10 cellular contexts compared by ENCODE assay signal in genomic region chr17:42563543-42563942, GRCh38. TPM values are rescaled to one million over a fixed set of nuclear protein-coding genes. Genes with fewer than 3 reads are reported as not detected.
DNase-seq lines count a peak whose midpoint lies in the region; ATAC-seq and TF ChIP-seq lines count a peak whose summit lies in the region.
"Had no signal": no experiment of that assay in that cellular context is flagged by ENCODE, and none has a peak within 500 bp of the region (broad histone marks: within the 10 kb centered on the region; RNA-seq: fewer than 3 reads in every experiment).

No MANE protein-coding gene starts in this region.

- H3K27me3 Mint-ChIP-seq in activated T-cell treated with anti-CD3 and anti-CD28 coated beads, Interleukin-2, amount 50 U/mL, for 24 hours = no peaks in the 10 kb centered on the region
- H3K27me3 Mint-ChIP-seq in glutamatergic neuron (ENCODE audit: unreplicated experiment) = peaks cover 12% of the 10 kb centered on the region

- peak overlapping the region; percentile 99 for H3K27ac Mint-ChIP-seq in activated T-cell treated with anti-CD3 and anti-CD28 coated beads, Interleukin-2, amount 50 U/mL, for 24 hours
- no peak overlapping the region for H3K27ac Mint-ChIP-seq in glutamatergic neuron (ENCODE audit: unreplicated experiment)

- H3K4me3 ChIP-seq in SK-N-MC = peak overlapping the region; percentile 89
- H3K4me3 ChIP-seq in subcutaneous abdominal adipose tissue (ENCODE audit: low read depth in 1 of 5, low read length in 5 of 5) = peak overlapping the region; percentile 56 to 97 (median 85)
- H3K4me3 ChIP-seq in trophoblast cell (ENCODE audit: low read depth, low read length) = no peak overlapping the region

- H3K9me3 ChIP-seq in SK-N-MC (ENCODE audit: low read depth, low read length) (no peaks in the 10 kb centered on the region), subcutaneous abdominal adipose tissue (ENCODE audit: control insufficient read depth in 5 of 5, low read length in 5 of 5) (no peaks in the 10 kb centered on the region), trophoblast cell (ENCODE audit: insufficient read depth, low read depth, low read length) (no peaks in the 10 kb centered on the region)

- no peak overlapping the region for H2AK5ac ChIP-seq in trophoblast cell (ENCODE audit: low read length)

- H3K4ac ChIP-seq in trophoblast cell (ENCODE audit: low read depth, low read length) = no peak overlapping the region

- H2AFZ ChIP-seq in trophoblast cell (ENCODE audit: insufficient read depth, low read length, poor library complexity) = no peak overlapping the region

- H3K18ac ChIP-seq in trophoblast cell (ENCODE audit: low read length) = no peak overlapping the region

- no peaks in the 10 kb centered on the region for H3K27me3 ChIP-seq in subcutaneous abdominal adipose tissue (ENCODE audit: control insufficient read depth in 5 of 5, insufficient read depth in 4 of 5, low read length in 5 of 5)
- no peaks in the 10 kb centered on the region for H3K27me3 ChIP-seq in trophoblast cell (ENCODE audit: insufficient read depth, low read length)

- no peak overlapping the region for H3K4me2 ChIP-seq in trophoblast cell (ENCODE audit: low read length)

- no peak for TF ChIP-seq CTCF in glutamatergic neuron (IDR thresholded peaks at IDR 0.05; ENCODE audit: partially characterized antibody, unreplicated experiment)

- no peaks in the 10 kb centered on the region for H3K9me3 Mint-ChIP-seq in activated T-cell treated with anti-CD3 and anti-CD28 coated beads, Interleukin-2, amount 50 U/mL, for 24 hours
- peaks cover 6% of the 10 kb centered on the region for H3K9me3 Mint-ChIP-seq in glutamatergic neuron (ENCODE audit: unreplicated experiment)

- H4K12ac ChIP-seq in trophoblast cell (ENCODE audit: low read depth, low read length) = no peak overlapping the region

- peak overlapping the region; percentile 96 for H3K4me3 Mint-ChIP-seq in activated T-cell treated with anti-CD3 and anti-CD28 coated beads, Interleukin-2, amount 50 U/mL, for 24 hours
- peak overlapping the region; percentile 68 for H3K4me3 Mint-ChIP-seq in glutamatergic neuron (ENCODE audit: unreplicated experiment)

- H3K14ac ChIP-seq in trophoblast cell (ENCODE audit: low read length) = no peak overlapping the region

- peaks cover 49% of the 10 kb centered on the region for H3K4me1 Mint-ChIP-seq in activated T-cell treated with anti-CD3 and anti-CD28 coated beads, Interleukin-2, amount 50 U/mL, for 24 hours (ENCODE audit: low read depth)
- H3K4me1 Mint-ChIP-seq in glutamatergic neuron (ENCODE audit: low read depth, unreplicated experiment) = peaks cover 13% of the 10 kb centered on the region

- H3K36me3 ChIP-seq in SK-N-MC (ENCODE audit: insufficient read depth, low read length) (peaks cover 27% of the 10 kb centered on the region), subcutaneous abdominal adipose tissue (ENCODE audit: control insufficient read depth in 5 of 5, insufficient read depth in 5 of 5, low read length in 5 of 5) (peaks cover 0 to 29% (median 25%) of the 10 kb centered on the region in 5 donors), trophoblast cell (ENCODE audit: control insufficient read depth in 1 of 2, insufficient read depth in 2 of 2, low read length in 2 of 2) (peaks cover 30 to 31% of the 10 kb centered on the region in 2 experiments)

- H4K8ac ChIP-seq in trophoblast cell (ENCODE audit: low read depth, low read length) = no peak overlapping the region

- no CpG with 5 or more reads among the region's 1 CpG for WGBS in trophoblast cell (ENCODE audit: extremely low coverage, insufficient coverage, insufficient read length)

- H3K4me1 ChIP-seq in subcutaneous abdominal adipose tissue (ENCODE audit: control insufficient read depth in 5 of 5, insufficient read depth in 5 of 5, low read length in 5 of 5) = peaks cover 12 to 62% (median 55%) of the 10 kb centered on the region in 5 donors
- peaks cover 14 to 16% of the 10 kb centered on the region in 2 experiments for H3K4me1 ChIP-seq in trophoblast cell (ENCODE audit: control insufficient read depth in 1 of 2, insufficient read depth in 2 of 2, low read length in 2 of 2)

- H2BK12ac ChIP-seq in trophoblast cell (ENCODE audit: low read length) = no peak overlapping the region

- H3K27ac ChIP-seq in SK-N-MC (0 out of 2 replicates have a peak overlapping the region, but pooled peaks have one; percentile 21), subcutaneous abdominal adipose tissue (ENCODE audit: low read depth, low read length) (peak overlapping the region; percentile 30), trophoblast cell (ENCODE audit: low read depth, low read length) (no peak overlapping the region)

- no peak overlapping the region for H2BK120ac ChIP-seq in trophoblast cell (ENCODE audit: insufficient read depth, low read length, poor library complexity)

- DNase-seq in activated T-cell treated with anti-CD3 and anti-CD28 coated beads, Interleukin-2, amount 50 U/mL, for 24 hours = no peak
- no peak for DNase-seq in activated T-cell treated with anti-CD3 and anti-CD28 coated beads for 4 hours
- DNase-seq in SK-N-MC (ENCODE audit: low read depth, low spot score) = no peak
- DNase-seq in glutamatergic neuron = no peak
- DNase-seq in activated effector memory CD4-positive, alpha-beta T cell treated with anti-CD3 and anti-CD28 coated beads, Interleukin-2, amount 50 U/mL, for 16 hours = no peak
- DNase-seq in trophoblast cell = no peak
- DNase-seq: NCI-H2227 treated with DMSO at 0.1 percent for 48 hours; stimulated activated naive CD4-positive, alpha-beta T cell treated with Interleukin-2 at 50 U/mL for 16 hours had no signal

- no peak for ATAC-seq in GM19467 (IDR thresholded peaks at IDR 0.05; ENCODE audit: unreplicated experiment)

- H3K9ac ChIP-seq in SK-N-MC (ENCODE audit: insufficient read length) (peak overlapping the region; percentile 96), subcutaneous abdominal adipose tissue (ENCODE audit: low read length in 5 of 5) (peak overlapping the region; percentile 17 to 98 (median 97)), trophoblast cell (ENCODE audit: low read length) (no peak overlapping the region)

- no peak overlapping the region for H2BK5ac ChIP-seq in trophoblast cell (ENCODE audit: low read depth, low read length, poor library complexity)

- no peak overlapping the region for H4K91ac ChIP-seq in trophoblast cell (ENCODE audit: low read depth, low read length)

- H3K79me1 ChIP-seq in trophoblast cell (ENCODE audit: low read length) = peaks cover 15% of the 10 kb centered on the region

- H3K23ac ChIP-seq in trophoblast cell (ENCODE audit: low read length) = no peak overlapping the region

- peaks cover 63% of the 10 kb centered on the region for H3K36me3 Mint-ChIP-seq in activated T-cell treated with anti-CD3 and anti-CD28 coated beads, Interleukin-2, amount 50 U/mL, for 24 hours (ENCODE audit: low read depth)
- H3K36me3 Mint-ChIP-seq in glutamatergic neuron (ENCODE audit: unreplicated experiment) = no peaks in the 10 kb centered on the region

- H3K79me2 ChIP-seq in trophoblast cell (ENCODE audit: control insufficient read depth, insufficient read depth, low read length, poor library complexity) = peaks cover 12% of the 10 kb centered on the region

RNA-seq across cellular contexts. Expression of gene COASY, which starts 1.6 kb away (rescaled TPM):
- total RNA-seq in glutamatergic neuron (ENCODE audit: unreplicated experiment) = 57.4 TPM
- 136 and 137 TPM in 2 replicates for polyA plus RNA-seq in trophoblast cell (2013)

RNA-seq across cellular contexts. Expression of gene MLX, which starts 3.4 kb away (rescaled TPM):
- total RNA-seq in glutamatergic neuron (ENCODE audit: unreplicated experiment) = 62.5 TPM
- polyA plus RNA-seq in trophoblast cell (2013) = 37.8 and 38.0 TPM in 2 replicates

RNA-seq across cellular contexts. Expression of gene HSD17B1, which starts 10.8 kb away (rescaled TPM):
- 4.1 TPM for total RNA-seq in glutamatergic neuron (ENCODE audit: unreplicated experiment)
- 41.8 and 44.5 TPM in 2 replicates for polyA plus RNA-seq in trophoblast cell (2013)

RNA-seq across cellular contexts. Expression of gene PSMC3IP, which starts 14.0 kb away (rescaled TPM):
- 12.0 TPM for total RNA-seq in glutamatergic neuron (ENCODE audit: unreplicated experiment)
- 15.2 and 16.2 TPM in 2 replicates for polyA plus RNA-seq in trophoblast cell (2013)

RNA-seq across cellular contexts. Expression of gene NAGLU, which starts 27.5 kb away (rescaled TPM):
- total RNA-seq in glutamatergic neuron (ENCODE audit: unreplicated experiment) = 42.8 TPM
- polyA plus RNA-seq in trophoblast cell (2013) = 10.2 and 11.6 TPM in 2 replicates
